Comparison of ENCODE assay signal across 10 cellular contexts in the genomic region with DNA sequence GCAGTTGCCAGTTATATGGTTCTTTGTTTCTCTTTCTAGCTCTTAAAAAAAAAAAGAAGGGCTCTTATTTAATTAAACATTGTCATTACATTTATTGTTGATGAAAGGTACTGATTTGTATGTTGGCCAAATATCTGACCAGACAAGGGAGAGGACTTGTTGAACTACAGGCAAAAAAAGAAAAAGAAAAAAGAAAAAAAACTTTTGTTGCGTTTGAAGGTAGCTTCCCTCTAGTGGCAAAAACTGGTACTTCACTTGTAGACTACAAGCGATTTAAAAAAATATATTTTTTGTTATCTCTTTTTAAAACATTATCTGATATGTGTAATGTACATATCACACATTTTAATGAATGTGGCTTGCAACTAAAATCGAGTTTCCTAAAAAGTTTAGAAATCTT.
DNase-seq lines count a peak whose midpoint lies in the region; ATAC-seq and TF ChIP-seq lines count a peak whose summit lies in the region.
"Had no signal": no experiment of that assay in that cellular context is flagged by ENCODE, and none has a peak within 500 bp of the region (broad histone marks: within the 10 kb centered on the region; RNA-seq: fewer than 3 reads in every experiment).

No MANE protein-coding gene starts in this region.

- POLR2A ChIA-PET in SK-N-SH (lab: Yijun Ruan, JAX) = no interaction called here

- CTCF ChIA-PET in SK-N-SH (lab: Yijun Ruan, JAX) = interaction anchor here (0.6 to 3.8 kb wide), 34 partner anchors 8 to 1329 kb away, joined by 3 to 36 read pairs (median 4); no protein-coding TSS in a partner anchor

- H3K27me3 ChIP-seq in SK-N-SH (ENCODE audit: insufficient read depth) = no peaks in the 10 kb centered on the region
- H3K27me3 ChIP-seq in gastroesophageal sphincter = no peaks in the 10 kb centered on the region
- no peaks in the 10 kb centered on the region for H3K27me3 ChIP-seq in transverse colon

- WGBS in SK-N-SH (ENCODE audit: low lambda C conversion rate) = 4% methylated on average over 3 of the region's 3 CpGs
- WGBS in gastroesophageal sphincter (ENCODE audit: low coverage in 1 of 2), 2 donors = 4 to 6% methylated on average over 3 of the region's 3 CpGs
- 8 to 23% methylated on average over 3 of the region's 3 CpGs for WGBS in transverse colon (ENCODE audit: low coverage in 1 of 2), 2 donors

- H3K4me1 ChIP-seq in SK-N-SH (ENCODE audit: control insufficient read depth in 1 of 2, insufficient read depth in 2 of 2, low read depth in 1 of 2, low read length in 1 of 2) = no peaks in the 10 kb centered on the region; a peak in 1 of 4 replicates
- H3K4me1 ChIP-seq in gastroesophageal sphincter = no peaks in the 10 kb centered on the region
- H3K4me1 ChIP-seq in transverse colon = no peaks in the 10 kb centered on the region

- TF ChIP-seq EP300 in SK-N-SH (IDR thresholded peaks at IDR 0.05; ENCODE audit: borderline replicate concordance in 1 of 2, low read depth in 1 of 2, low read length in 1 of 2) = no peak
- no peak for TF ChIP-seq EP300 in gastroesophageal sphincter (IDR thresholded peaks at IDR 0.05)
- TF ChIP-seq EP300 in transverse colon (IDR thresholded peaks at IDR 0.05; ENCODE audit: low read depth) = no peak

- H3K27ac ChIP-seq in SK-N-SH (ENCODE audit: low read depth in 2 of 2, low read length in 1 of 2) (no peak overlapping the region), gastroesophageal sphincter (no peak overlapping the region), transverse colon (no peak overlapping the region)

- no peaks in the 10 kb centered on the region for H3F3A ChIP-seq in SK-N-SH (replicated peaks; ENCODE audit: insufficient read depth)

- H4K20me1 ChIP-seq in SK-N-SH (ENCODE audit: insufficient read depth) = no peaks in the 10 kb centered on the region

- no peak for TF ChIP-seq POLR2A in gastroesophageal sphincter (IDR thresholded peaks at IDR 0.05)
- no peak for TF ChIP-seq POLR2A in transverse colon (IDR thresholded peaks at IDR 0.05)

- H2AFZ ChIP-seq in SK-N-SH (ENCODE audit: low read depth) = no peak overlapping the region

- H3K79me2 ChIP-seq in SK-N-SH (ENCODE audit: insufficient read depth) = no peaks in the 10 kb centered on the region

- no peak overlapping the region for H3K4me2 ChIP-seq in SK-N-SH

- no peaks in the 10 kb centered on the region for H3K9me3 ChIP-seq in SK-N-SH
- no peaks in the 10 kb centered on the region for H3K9me3 ChIP-seq in gastroesophageal sphincter
- no peaks in the 10 kb centered on the region for H3K9me3 ChIP-seq in transverse colon

- TF ChIP-seq CTCF in SK-N-SH (IDR thresholded peaks at IDR 0.05) (peak; percentile 80), gastroesophageal sphincter (IDR thresholded peaks at IDR 0.05) (peak in 3 of 4 experiments; percentile 39 to 88 (median 64)), transverse colon (IDR thresholded peaks at IDR 0.05) (peak; percentile 26 to 86 (median 61)), omental fat pad (IDR thresholded peaks at IDR 0.05) (no peak)

- DNase-seq in SK-N-SH = peak; percentile 21
- peak; percentile 56 for DNase-seq in SK-MEL-5 (ENCODE audit: low read depth, low spot score)
- DNase-seq in transverse colon = no peak
- DNase-seq in HK-2 (ENCODE audit: unreplicated experiment) = no peak
- no peak for DNase-seq in omental fat pad (ENCODE audit: low spot score)
- DNase-seq: midbrain, SHP77 treated with DMSO at 0.1 percent for 48 hours had no signal

- H3K9ac ChIP-seq in SK-N-SH = no peak overlapping the region

- peak; percentile 52 for TF ChIP-seq RAD21 in SK-N-SH (IDR thresholded peaks at IDR 0.05; ENCODE audit: low read length)

- H3K36me3 ChIP-seq in SK-N-SH (replicated peaks in 1 of 2; ENCODE audit: control insufficient read depth in 1 of 2, insufficient read depth in 2 of 2, low read length in 1 of 2) (no peaks in the 10 kb centered on the region), gastroesophageal sphincter (no peaks in the 10 kb centered on the region), transverse colon (no peaks in the 10 kb centered on the region)

- H3K4me3 ChIP-seq in SK-N-SH (ENCODE audit: low read depth in 2 of 2, low read length in 1 of 2) = no peak overlapping the region
- peak overlapping the region in 1 of 2 donors; percentile 10 for H3K4me3 ChIP-seq in gastroesophageal sphincter
- H3K4me3 ChIP-seq in transverse colon = no peak overlapping the region

- in situ Hi-C loops in SK-MEL-5 (cut with HindIII; ENCODE audit: low pct_unique_long_range_greater_than_20kb, low sequenced_read_pairs) = no loop called here
- in situ Hi-C loops in transverse colon (cut with MboI; ENCODE audit: low pct_ligation_motif_present in 1 of 4, low pct_unique_long_range_greater_than_20kb in 1 of 4, low sequenced_read_pairs in 3 of 4) = no loop called here

- no peak for ATAC-seq in SK-N-SH treated with all-trans-retinoic acid at 6 μM for 48 hours
- no peak for ATAC-seq in gastroesophageal sphincter
- ATAC-seq in HG02870 (IDR thresholded peaks at IDR 0.05; ENCODE audit: unreplicated experiment) = no peak
- no peak for ATAC-seq in omental fat pad (ENCODE audit: low FRiP score)

- intact Hi-C loops in transverse colon (cut with DNase I; ENCODE audit: low total_unique reads) = no loop called here

- H3K9me2 ChIP-seq in SK-N-SH = no peaks in the 10 kb centered on the region

TF ChIP-seq in SK-N-SH, 30 proteins besides CTCF, POLR2A, EP300 and RAD21:
- TF ChIP-seq RXRA (IDR thresholded peaks at IDR 0.05; ENCODE audit: borderline replicate concordance, low read depth) (no peak), SMC3 (IDR thresholded peaks at IDR 0.05; ENCODE audit: low read depth, low read length) (peak; percentile 19; the same call in 1 of the 2 replicates)

TF ChIP-seq in SK-N-SH treated with all-trans-retinoic acid at 6 μM for 48 hours, 23 proteins besides CTCF, POLR2A, EP300 and RAD21:
- TF ChIP-seq CSDC2 (CRISPR knock-in tag; IDR thresholded peaks at IDR 0.05) = no peak
- TF ChIP-seq, protein P1, sequence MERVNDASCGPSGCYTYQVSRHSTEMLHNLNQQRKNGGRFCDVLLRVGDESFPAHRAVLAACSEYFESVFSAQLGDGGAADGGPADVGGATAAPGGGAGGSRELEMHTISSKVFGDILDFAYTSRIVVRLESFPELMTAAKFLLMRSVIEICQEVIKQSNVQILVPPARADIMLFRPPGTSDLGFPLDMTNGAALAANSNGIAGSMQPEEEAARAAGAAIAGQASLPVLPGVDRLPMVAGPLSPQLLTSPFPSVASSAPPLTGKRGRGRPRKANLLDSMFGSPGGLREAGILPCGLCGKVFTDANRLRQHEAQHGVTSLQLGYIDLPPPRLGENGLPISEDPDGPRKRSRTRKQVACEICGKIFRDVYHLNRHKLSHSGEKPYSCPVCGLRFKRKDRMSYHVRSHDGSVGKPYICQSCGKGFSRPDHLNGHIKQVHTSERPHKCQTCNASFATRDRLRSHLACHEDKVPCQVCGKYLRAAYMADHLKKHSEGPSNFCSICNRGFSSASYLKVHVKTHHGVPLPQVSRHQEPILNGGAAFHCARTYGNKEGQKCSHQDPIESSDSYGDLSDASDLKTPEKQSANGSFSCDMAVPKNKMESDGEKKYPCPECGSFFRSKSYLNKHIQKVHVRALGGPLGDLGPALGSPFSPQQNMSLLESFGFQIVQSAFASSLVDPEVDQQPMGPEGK (CRISPR knock-in tag; IDR thresholded peaks at IDR 0.05; ENCODE audit: borderline replicate concordance) = no peak
- TF ChIP-seq ZNF565 (CRISPR knock-in tag; conservative IDR thresholded peaks at IDR 0.05; ENCODE audit: low read depth) = no peak
- TF ChIP-seq ZFP3 (CRISPR knock-in tag; IDR thresholded peaks at IDR 0.05) = no peak
- TF ChIP-seq, protein P2, sequence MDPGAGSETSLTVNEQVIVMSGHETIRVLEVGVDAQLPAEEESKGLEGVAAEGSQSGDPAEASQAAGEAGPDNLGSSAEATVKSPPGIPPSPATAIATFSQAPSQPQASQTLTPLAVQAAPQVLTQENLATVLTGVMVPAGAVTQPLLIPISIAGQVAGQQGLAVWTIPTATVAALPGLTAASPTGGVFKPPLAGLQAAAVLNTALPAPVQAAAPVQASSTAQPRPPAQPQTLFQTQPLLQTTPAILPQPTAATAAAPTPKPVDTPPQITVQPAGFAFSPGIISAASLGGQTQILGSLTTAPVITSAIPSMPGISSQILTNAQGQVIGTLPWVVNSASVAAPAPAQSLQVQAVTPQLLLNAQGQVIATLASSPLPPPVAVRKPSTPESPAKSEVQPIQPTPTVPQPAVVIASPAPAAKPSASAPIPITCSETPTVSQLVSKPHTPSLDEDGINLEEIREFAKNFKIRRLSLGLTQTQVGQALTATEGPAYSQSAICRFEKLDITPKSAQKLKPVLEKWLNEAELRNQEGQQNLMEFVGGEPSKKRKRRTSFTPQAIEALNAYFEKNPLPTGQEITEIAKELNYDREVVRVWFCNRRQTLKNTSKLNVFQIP (CRISPR knock-in tag; IDR thresholded peaks at IDR 0.05; ENCODE audit: borderline replicate concordance, low read depth) = no peak
- TF ChIP-seq, protein P3, sequence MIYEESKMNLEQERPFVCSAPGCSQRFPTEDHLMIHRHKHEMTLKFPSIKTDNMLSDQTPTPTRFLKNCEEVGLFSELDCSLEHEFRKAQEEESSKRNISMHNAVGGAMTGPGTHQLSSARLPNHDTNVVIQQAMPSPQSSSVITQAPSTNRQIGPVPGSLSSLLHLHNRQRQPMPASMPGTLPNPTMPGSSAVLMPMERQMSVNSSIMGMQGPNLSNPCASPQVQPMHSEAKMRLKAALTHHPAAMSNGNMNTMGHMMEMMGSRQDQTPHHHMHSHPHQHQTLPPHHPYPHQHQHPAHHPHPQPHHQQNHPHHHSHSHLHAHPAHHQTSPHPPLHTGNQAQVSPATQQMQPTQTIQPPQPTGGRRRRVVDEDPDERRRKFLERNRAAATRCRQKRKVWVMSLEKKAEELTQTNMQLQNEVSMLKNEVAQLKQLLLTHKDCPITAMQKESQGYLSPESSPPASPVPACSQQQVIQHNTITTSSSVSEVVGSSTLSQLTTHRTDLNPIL (CRISPR knock-in tag; IDR thresholded peaks at IDR 0.05; ENCODE audit: low read depth) = no peak
- no peak for TF ChIP-seq ARNTL (CRISPR knock-in tag; IDR thresholded peaks at IDR 0.05; ENCODE audit: borderline replicate concordance, low read depth)
- TF ChIP-seq ISL1 (CRISPR knock-in tag; IDR thresholded peaks at IDR 0.05) = no peak

Comparison
In these comparisons a context has a peak if more than half of its experiments do, and no peak if none do; other contexts are left out.
1. DNase-seq: peak in SK-N-SH (single experiment) and SK-MEL-5 (single experiment); none in transverse colon (single experiment), HK-2 (single experiment) and omental fat pad (single experiment).
2. CTCF ChIP-seq: peak in SK-N-SH (single experiment), gastroesophageal sphincter (3 of 4) and transverse colon (5 of 5); none in omental fat pad (0 of 3).